In genomic region chr1:66982561-66983285, GRCh38 we compare ENCODE assay signal across 13 cellular contexts. TPM values are rescaled to one million over a fixed set of nuclear protein-coding genes. Genes with fewer than 3 reads are reported as not detected.
DNase-seq lines count a peak whose midpoint lies in the region; ATAC-seq, FAIRE-seq and TF ChIP-seq lines count a peak whose summit lies in the region.
"Had no signal": no experiment of that assay in that cellular context is flagged by ENCODE, and none has a peak within 500 bp of the region (broad histone marks: within the 10 kb centered on the region; RNA-seq: fewer than 3 reads in every experiment).

No MANE protein-coding gene starts in this region.

- H2AFZ ChIP-seq in mammary epithelial cell (ENCODE audit: low read depth, low read length), result no peak overlapping the region

- H4K20me1 ChIP-seq in mammary epithelial cell (ENCODE audit: insufficient read depth, low read length), result no peaks in the 10 kb centered on the region

- no peak for TF ChIP-seq EP300 in ovary (IDR thresholded peaks at IDR 0.05)

- H3K9ac ChIP-seq in kidney (ENCODE audit: low read length in 2 of 2) (no peak overlapping the region), mammary epithelial cell (ENCODE audit: insufficient read depth, low read length) (no peak overlapping the region)

- intact Hi-C loops in kidney (cut with DNase I) (no loop called here), mammary epithelial cell (cut with micrococcal nuclease) (loop anchor here (5.0 to 10.0 kb wide), 2 partner anchors 108 to 215 kb away; no protein-coding TSS in a partner anchor), ovary (cut with DNase I) (no loop called here)

- H3K4me2 ChIP-seq in mammary epithelial cell (ENCODE audit: insufficient read depth, low read depth, low read length), result no peak overlapping the region

- H3K27me3 ChIP-seq in mammary epithelial cell (ENCODE audit: insufficient read depth, low read length), result no peaks in the 10 kb centered on the region
- H3K27me3 ChIP-seq in ovary, result no peaks in the 10 kb centered on the region
- H3K27me3 ChIP-seq: MG63 had no signal

- no TSS peak for BruUV-seq in mammary epithelial cell (replicated peaks; lab: Mats Ljungman, UMichigan)

- ATAC-seq in GM19395 (IDR thresholded peaks at IDR 0.05; ENCODE audit: unreplicated experiment), result peak; percentile 72
- ATAC-seq in HG03066 (IDR thresholded peaks at IDR 0.05; ENCODE audit: low read depth, unreplicated experiment), result peak; percentile 49

- H3K9me3 ChIP-seq in kidney (ENCODE audit: control insufficient read depth in 1 of 2, low read length in 2 of 2), result no peaks in the 10 kb centered on the region
- no peaks in the 10 kb centered on the region for H3K9me3 ChIP-seq in mammary epithelial cell (replicated peaks; ENCODE audit: insufficient read depth, low read length)
- no peaks in the 10 kb centered on the region for H3K9me3 ChIP-seq in ovary
- H3K9me3 ChIP-seq: MG63 had no signal

- CTCF ChIA-PET in mammary epithelial cell (lab: Charles Lee; ENCODE audit: low non-redundant PET), result no interaction called here

- dilution Hi-C loops in mammary epithelial cell (cut with HindIII; ENCODE audit: low sequenced_read_pairs), result no loop called here

- TF ChIP-seq POLR2A in GM12891 (IDR thresholded peaks at IDR 0.05; ENCODE audit: low read depth, low read length), result no peak
- no peak for TF ChIP-seq POLR2A in ovary (IDR thresholded peaks at IDR 0.05)

- peaks cover 0 to 3% of the 10 kb centered on the region in 2 donors for H3K36me3 ChIP-seq in kidney (ENCODE audit: control insufficient read depth in 1 of 2, insufficient read depth in 2 of 2, low read length in 2 of 2)
- H3K36me3 ChIP-seq in mammary epithelial cell (ENCODE audit: insufficient read depth, low read length), result peaks cover 48% of the 10 kb centered on the region
- no peaks in the 10 kb centered on the region for H3K36me3 ChIP-seq in ovary

- WGBS in mammary epithelial cell (ENCODE audit: low coverage, missing lambda C conversion rate), result 86% methylated on average over 5 of the region's 5 CpGs
- 90 to 92% (median 91%) methylated on average over 5 of the region's 5 CpGs for WGBS in ovary, 3 donors

- no peak for DNase-seq in GM12891 (ENCODE audit: insufficient read length, low spot score)
- DNase-seq in kidney, result no peak
- no peak for DNase-seq in stimulated activated CD4-positive, alpha-beta T cell treated with anti-CD3 and anti-CD28 coated beads, Interleukin-15, amount 100 ng/mL, for 24 hours
- no peak for DNase-seq in mammary epithelial cell
- no peak for DNase-seq in effector CD8-positive, alpha-beta T cell (lab: John Stamatoyannopoulos, UW)
- DNase-seq in ovary, result no peak
- DNase-seq: activated effector memory CD4-positive, alpha-beta T cell treated with anti-CD3 and anti-CD28 coated beads, Interleukin-2, amount 50 U/mL, for 16 hours; dermis blood vessel endothelial cell; MG63; midbrain had no signal

- in situ Hi-C loops in mammary epithelial cell (cut with MboI; ENCODE audit: low sequenced_read_pairs in 2 of 2), result loop anchor here in 1 of 2 donors (25.0 kb wide), 1 partner anchor 220 kb away; the partner anchor contains the start of gene DYNLT5

- peaks cover 2% of the 10 kb centered on the region for H3K79me2 ChIP-seq in mammary epithelial cell (ENCODE audit: insufficient read depth, low read length)

- H3K27ac ChIP-seq in kidney (ENCODE audit: low read depth in 2 of 2, low read length in 2 of 2), result peak overlapping the region; percentile 62 to 68
- H3K27ac ChIP-seq in mammary epithelial cell (ENCODE audit: insufficient read depth, low read depth, low read length), result no peak overlapping the region
- peak overlapping the region in 1 of 2 donors; percentile 6 for H3K27ac ChIP-seq in ovary

- no peak overlapping the region for H3K4me3 ChIP-seq in kidney (ENCODE audit: low read length in 2 of 2)
- H3K4me3 ChIP-seq in mammary epithelial cell (replicated peaks in 1 of 3; ENCODE audit: insufficient read depth in 1 of 3, low read depth in 2 of 3, low read length in 3 of 3), result no peak overlapping the region
- no peak overlapping the region for H3K4me3 ChIP-seq in ovary
- H3K4me3 ChIP-seq: MG63, skin epidermis had no signal

- peaks cover 0 to 6% of the 10 kb centered on the region in 2 donors for H3K4me1 ChIP-seq in kidney (ENCODE audit: control insufficient read depth in 1 of 2, insufficient read depth in 1 of 2, low read depth in 1 of 2, low read length in 2 of 2)
- H3K4me1 ChIP-seq in mammary epithelial cell (ENCODE audit: insufficient read depth, low read length), result no peaks in the 10 kb centered on the region
- no peaks in the 10 kb centered on the region for H3K4me1 ChIP-seq in ovary (ENCODE audit: insufficient read depth)

- no peak for TF ChIP-seq CTCF in kidney (IDR thresholded peaks at IDR 0.05; ENCODE audit: borderline replicate concordance, extremely low read depth, insufficient read depth)
- no peak for TF ChIP-seq CTCF in mammary epithelial cell (conservative IDR thresholded peaks at IDR 0.05 in 1 of 2, IDR thresholded peaks at IDR 0.05 in 1 of 2; ENCODE audit: extremely low read depth in 1 of 2, insufficient read depth in 1 of 2, low read depth in 1 of 2, low read length in 2 of 2)
- TF ChIP-seq CTCF in ovary (IDR thresholded peaks at IDR 0.05), result no peak

- peak; percentile 26 for FAIRE-seq in GM12891 (lab: Jason Lieb, UNC)
- FAIRE-seq in kidney (lab: Jason Lieb, UNC), result peak; percentile 41

TF ChIP-seq in GM12891, 5 proteins besides CTCF, POLR2A, EP300 and RAD21:
- no peak for TF ChIP-seq TAF1 (IDR thresholded peaks at IDR 0.05; ENCODE audit: low read depth, low read length)
- TF ChIP-seq PAX5 (IDR thresholded peaks at IDR 0.05; ENCODE audit: insufficient read depth, low read length, severe bottlenecking), result no peak
- TF ChIP-seq SPI1 (IDR thresholded peaks at IDR 0.05; ENCODE audit: low read depth, low read length), result no peak
- no peak for TF ChIP-seq POLR2AphosphoS5 (IDR thresholded peaks at IDR 0.05; ENCODE audit: low read depth, low read length)
- no peak for TF ChIP-seq POU2F2 (IDR thresholded peaks at IDR 0.05; ENCODE audit: low read depth, low read length)

RNA-seq across cellular contexts. Expression of gene MIER1, which starts 57.9 kb away (rescaled TPM):
- polyA plus RNA-seq in GM12891 (2012; ENCODE audit: low read depth, missing spikeins), result 15.5 TPM
- total RNA-seq in kidney, result 47.6 TPM
- polyA plus RNA-seq in kidney (ENCODE audit: insufficient read depth, low read depth, low replicate concordance), result 9.4 TPM
- 10 to 100 TPM; 33.0 to 35.7 TPM for total RNA-seq in mammary epithelial cell
- 9.7 TPM for polyA plus RNA-seq in mammary epithelial cell
- 22.9 TPM for polyA minus RNA-seq in mammary epithelial cell
- 10 to 100 TPM; 33.2 to 51.2 (median 46.8) TPM for total RNA-seq in ovary
- polyA plus RNA-seq in ovary, result 10 to 100 TPM; 16.2 to 22.2 TPM

RNA-seq across cellular contexts. Expression of gene DNAI4, which starts 58.1 kb away (rescaled TPM):
- 0.26 TPM for polyA plus RNA-seq in GM12891 (2012; ENCODE audit: low read depth, missing spikeins)
- total RNA-seq in kidney, result 26.8 TPM
- polyA plus RNA-seq in kidney (ENCODE audit: insufficient read depth, low read depth, low replicate concordance), result 4.1 TPM
- total RNA-seq in mammary epithelial cell, result 1 to 10 TPM; 2.9 to 6.0 TPM
- 0.35 TPM for polyA plus RNA-seq in mammary epithelial cell
- polyA minus RNA-seq in mammary epithelial cell, result not detected
- 10 to 100 TPM; 21.7 to 52.6 (median 31.0) TPM for total RNA-seq in ovary
- polyA plus RNA-seq in ovary, result 1 to 10 TPM; 2.5 to 3.0 TPM
